In the genomic region with DNA sequence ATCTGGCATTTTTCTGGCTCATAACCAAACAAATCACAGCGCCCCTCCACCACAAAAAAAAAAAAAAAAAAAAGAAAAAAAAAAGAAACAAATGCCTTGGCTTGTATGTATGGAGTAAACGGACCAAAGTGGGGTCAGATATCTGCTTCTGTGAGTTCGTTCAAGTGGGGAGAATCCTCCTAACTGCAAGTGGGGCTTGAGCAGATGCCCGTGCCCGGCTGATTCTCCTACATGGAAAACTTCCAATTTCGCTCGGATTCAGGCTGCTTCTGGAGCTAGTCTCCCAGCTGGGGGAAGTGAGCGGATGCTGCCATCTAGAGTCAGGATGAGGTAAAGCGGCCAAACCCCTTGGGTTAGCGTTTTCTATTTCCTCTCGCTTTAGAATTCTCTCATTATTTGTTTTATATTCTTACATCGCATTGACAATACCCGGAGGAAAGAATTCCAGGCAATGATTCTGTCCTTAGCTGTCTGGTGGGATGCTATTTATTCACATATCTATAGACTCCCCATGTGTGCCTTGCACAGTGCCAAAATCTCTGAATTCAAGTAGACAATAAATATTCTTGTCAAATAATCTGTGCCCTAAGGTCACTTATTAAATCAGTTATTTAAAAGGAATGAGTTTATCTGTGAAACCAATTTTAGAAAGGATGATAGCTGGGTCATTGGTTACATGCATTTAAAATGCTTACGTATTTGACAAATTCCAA, we compare ENCODE assay signal across 8 cellular contexts.
DNase-seq lines count a peak whose midpoint lies in the region; ATAC-seq and TF ChIP-seq lines count a peak whose summit lies in the region.

No MANE protein-coding gene starts in this region.

- peaks cover 0 to 26% (median 19%) of the 10 kb centered on the region in 4 donors for H3K4me1 ChIP-seq in liver (ENCODE audit: control insufficient read depth in 4 of 4, insufficient read depth in 4 of 4, low read length in 3 of 4)

- no peaks in the 10 kb centered on the region for H3K9me3 ChIP-seq in liver (ENCODE audit: control insufficient read depth in 4 of 4, low read length in 3 of 4)

- peaks cover 0 to 4% (median 0%) of the 10 kb centered on the region in 4 donors for H3K27me3 ChIP-seq in liver (ENCODE audit: control insufficient read depth in 4 of 4, insufficient read depth in 4 of 4, low read length in 3 of 4)

- ATAC-seq in GM18867 (IDR thresholded peaks at IDR 0.05; ENCODE audit: unreplicated experiment) (peak; percentile 82), HG03135 (IDR thresholded peaks at IDR 0.05; ENCODE audit: unreplicated experiment) (peak; percentile 77)

- no peak overlapping the region for H3K9ac ChIP-seq in liver (ENCODE audit: low read depth in 1 of 2, low read length in 2 of 2)

- peak overlapping the region in 2 of 3 donors; percentile 15 for H3K4me3 ChIP-seq in liver (ENCODE audit: low read depth in 1 of 3, low read length in 3 of 3)

- DNase-seq in AG08396 (ENCODE audit: low spot score) (peak; percentile 94), NCI-H345 (lab: John Stamatoyannopoulos, UW) (peak; percentile 87), dedifferentiated amniotic fluid mesenchymal stem cell (ENCODE audit: extremely low spot score) (peak; percentile 89)
- DNase-seq in activated CD4-positive, alpha-beta T cell treated with anti-CD3 and anti-CD28 coated beads for 24 hours (ENCODE audit: low read depth in 2 of 2): peak; percentile 31 to 38
- peak; percentile 37 to 45 for DNase-seq in stimulated activated CD4-positive, alpha-beta T cell treated with anti-CD3 and anti-CD28 coated beads, Interleukin-4, amount 100 ng/mL, for 48 hours (ENCODE audit: low read depth in 2 of 2)

- no peaks in the 10 kb centered on the region for H3K36me3 ChIP-seq in liver (ENCODE audit: control insufficient read depth in 4 of 4, insufficient read depth in 3 of 4, low read depth in 1 of 4, low read length in 3 of 4)

- no peak overlapping the region for H3K27ac ChIP-seq in liver (ENCODE audit: low read depth in 1 of 2, low read length in 2 of 2)

- peak; percentile 94 to 97 for TF ChIP-seq RAD21 in liver (IDR thresholded peaks at IDR 0.05)

- peak; percentile 93 for TF ChIP-seq CTCF in liver (IDR thresholded peaks at IDR 0.05; ENCODE audit: low read depth, low read length, missing input control)

- WGBS in liver: 7% methylated on average over 14 of the region's 14 CpGs

TF ChIP-seq in liver, 16 proteins besides CTCF, POLR2A, EP300 and RAD21:
- TF ChIP-seq FOXA1 (IDR thresholded peaks at IDR 0.05) (peak; percentile 29), HNF4A (conservative IDR thresholded peaks at IDR 0.05) (no peak)
TF ChIP-seq in liver: peak in this region for 1.

Comparison
In these comparisons a context has a peak if more than half of its experiments do, and no peak if none do; other contexts are left out.
1. DNase-seq: peak in every context shown above with its lines; median percentile 94 in AG08396; 89 in dedifferentiated amniotic fluid mesenchymal stem cell; 87 in NCI-H345; 41 in stimulated activated CD4-positive, alpha-beta T cell treated with anti-CD3 and anti-CD28 coated beads, Interleukin-4, amount 100 ng/mL, for 48 hours; 34 in activated CD4-positive, alpha-beta T cell treated with anti-CD3 and anti-CD28 coated beads for 24 hours.